Comparison of ENCODE assay signal across 1 cellular context in genomic region chr16:77211880-77212735, GRCh38.
A peak's percentile ranks its signal among the peaks of the same experiment; 100 is the strongest.
TF ChIP-seq lines count a peak whose summit lies in the region.

No MANE protein-coding gene starts in this region.

TF ChIP-seq in K562, 482 proteins besides CTCF, POLR2A, EP300 and RAD21 (continued from another document and continues in another):
- TF ChIP-seq ARID4B (CRISPR knock-in tag; IDR thresholded peaks at IDR 0.05) (peak; percentile 48; the same call in 1 of the 2 replicates), ATF1 (CRISPR knock-in tag; IDR thresholded peaks at IDR 0.05) (no peak), ATF1 (tag; IDR thresholded peaks at IDR 0.05) (no peak), NFIC (IDR thresholded peaks at IDR 0.05) (peak; percentile 47), FIP1L1 (IDR thresholded peaks at IDR 0.05; ENCODE audit: low read depth, low read length, poor library complexity, severe bottlenecking) (peak; percentile 44), KDM1A (IDR thresholded peaks at IDR 0.05) (peak in 1 of 2 experiments; percentile 75; a peak in 1 of 4 replicates), HNRNPL (IDR thresholded peaks at IDR 0.05; ENCODE audit: low read depth, low read length) (peak; percentile 57; the same call in 1 of the 2 replicates), GATAD2A (IDR thresholded peaks at IDR 0.05) (0 out of 2 replicates have a peak, but pooled peaks have one; percentile 3), RCOR1 (IDR thresholded peaks at IDR 0.05; ENCODE audit: borderline replicate concordance in 1 of 2, low read depth in 2 of 2, low read length in 2 of 2) (no peak), MYC (IDR thresholded peaks at IDR 0.05; ENCODE audit: low read depth, low read length) (0 out of 2 replicates have a peak, but pooled peaks have one; percentile 22), MYC (CRISPR knock-in tag; IDR thresholded peaks at IDR 0.05; ENCODE audit: borderline replicate concordance, low read depth) (no peak), CCNT2 (IDR thresholded peaks at IDR 0.05; ENCODE audit: borderline replicate concordance, extremely low read depth, insufficient read length, low read depth, low read length) (peak; percentile 41), PTRF (tag; IDR thresholded peaks at IDR 0.05) (no peak), ZNF785 (CRISPR knock-in tag; IDR thresholded peaks at IDR 0.05) (no peak), SMARCA4 (IDR thresholded peaks at IDR 0.05) (no peak), SREBF2 (CRISPR knock-in tag; IDR thresholded peaks at IDR 0.05) (no peak), HLTF (IDR thresholded peaks at IDR 0.05) (no peak), HSF4 (CRISPR knock-in tag; IDR thresholded peaks at IDR 0.05; ENCODE audit: borderline replicate concordance) (no peak), MYNN (IDR thresholded peaks at IDR 0.05) (no peak), MYNN (CRISPR knock-in tag; IDR thresholded peaks at IDR 0.05) (no peak), ZNF3 (CRISPR knock-in tag; IDR thresholded peaks at IDR 0.05) (no peak), TFAP4 (CRISPR knock-in tag; IDR thresholded peaks at IDR 0.05; ENCODE audit: borderline replicate concordance) (peak; percentile 41; the same call in 1 of the 2 replicates), SIX5 (IDR thresholded peaks at IDR 0.05; ENCODE audit: borderline replicate concordance in 1 of 2, insufficient read depth in 1 of 2, low read depth in 1 of 2, low read length in 2 of 2) (no peak), ZC3H8 (IDR thresholded peaks at IDR 0.05) (no peak), NCOA4 (IDR thresholded peaks at IDR 0.05; ENCODE audit: partially characterized antibody) (no peak), ARID1B (IDR thresholded peaks at IDR 0.05) (no peak), ZNF583 (CRISPR knock-in tag; IDR thresholded peaks at IDR 0.05) (no peak), HBP1 (CRISPR knock-in tag; IDR thresholded peaks at IDR 0.05) (no peak), ZBTB1 (CRISPR knock-in tag; IDR thresholded peaks at IDR 0.05; ENCODE audit: borderline replicate concordance, low read depth) (peak; percentile 23; the same call in 1 of the 2 replicates), HDGF (IDR thresholded peaks at IDR 0.05) (no peak), ZNF354B (CRISPR knock-in tag; IDR thresholded peaks at IDR 0.05) (no peak), BDP1 (IDR thresholded peaks at IDR 0.05; ENCODE audit: insufficient read depth, insufficient read length) (no peak), CBX5 (IDR thresholded peaks at IDR 0.05; ENCODE audit: borderline replicate concordance, low read depth) (no peak), ZFP36 (IDR thresholded peaks at IDR 0.05; ENCODE audit: low read depth, low read length, partially characterized antibody) (no peak), ZNF444 (CRISPR knock-in tag; IDR thresholded peaks at IDR 0.05) (peak; percentile 69; the same call in 1 of the 2 replicates), CCAR2 (IDR thresholded peaks at IDR 0.05; ENCODE audit: low read depth, low read length) (no peak), ZNF561 (CRISPR knock-in tag; conservative IDR thresholded peaks at IDR 0.05) (no peak), MTA3 (IDR thresholded peaks at IDR 0.05; ENCODE audit: borderline replicate concordance) (no peak), PHF20 (IDR thresholded peaks at IDR 0.05; ENCODE audit: partially characterized antibody) (no peak), ZKSCAN8 (CRISPR knock-in tag; IDR thresholded peaks at IDR 0.05) (no peak), ZNF263 (CRISPR knock-in tag; IDR thresholded peaks at IDR 0.05; ENCODE audit: borderline replicate concordance) (no peak), ILK (tag; IDR thresholded peaks at IDR 0.05; ENCODE audit: borderline replicate concordance, low read depth) (no peak), FOXA3 (CRISPR knock-in tag; conservative IDR thresholded peaks at IDR 0.05 in 1 of 2, IDR thresholded peaks at IDR 0.05 in 1 of 2) (0 out of 4 replicates have a peak, but pooled peaks of 1 of the 2 experiments have one; percentile 49), HNRNPK (IDR thresholded peaks at IDR 0.05; ENCODE audit: low read depth, low read length, poor library complexity, severe bottlenecking) (no peak), MEF2D (tag; conservative IDR thresholded peaks at IDR 0.05; ENCODE audit: low read depth) (no peak), MXI1 (IDR thresholded peaks at IDR 0.05; ENCODE audit: low read depth, low read length) (no peak), ZNF12 (CRISPR knock-in tag; IDR thresholded peaks at IDR 0.05) (no peak), NFIX (CRISPR knock-in tag; IDR thresholded peaks at IDR 0.05; ENCODE audit: low read depth) (no peak), ARNT (IDR thresholded peaks at IDR 0.05) (no peak), NR2C1 (IDR thresholded peaks at IDR 0.05) (no peak), NR2C1 (tag; IDR thresholded peaks at IDR 0.05) (no peak), JUN (IDR thresholded peaks at IDR 0.05; ENCODE audit: borderline replicate concordance, low read depth, low read length) (no peak), JUN (CRISPR knock-in tag; IDR thresholded peaks at IDR 0.05; ENCODE audit: borderline replicate concordance) (0 out of 2 replicates have a peak, but pooled peaks have one; percentile 26), TCF7 (IDR thresholded peaks at IDR 0.05; ENCODE audit: borderline replicate concordance) (no peak), WHSC1 (IDR thresholded peaks at IDR 0.05; ENCODE audit: low read length) (no peak), GATA2 (CRISPR knock-in tag; IDR thresholded peaks at IDR 0.05) (no peak), ZNF24 (IDR thresholded peaks at IDR 0.05) (peak; percentile 77; the same call in 1 of the 2 replicates), POLR3G (IDR thresholded peaks at IDR 0.05; ENCODE audit: extremely low read depth, insufficient read length, insufficient replicate concordance) (no peak), MYBL2 (IDR thresholded peaks at IDR 0.05; ENCODE audit: low read depth) (no peak), MYBL2 (CRISPR knock-in tag; IDR thresholded peaks at IDR 0.05; ENCODE audit: borderline replicate concordance) (no peak), ZNF133 (CRISPR knock-in tag; IDR thresholded peaks at IDR 0.05) (no peak), NFE2 (IDR thresholded peaks at IDR 0.05; ENCODE audit: low read depth) (no peak), PML (IDR thresholded peaks at IDR 0.05; ENCODE audit: low read length) (no peak)
- TF ChIP-seq, protein P1, sequence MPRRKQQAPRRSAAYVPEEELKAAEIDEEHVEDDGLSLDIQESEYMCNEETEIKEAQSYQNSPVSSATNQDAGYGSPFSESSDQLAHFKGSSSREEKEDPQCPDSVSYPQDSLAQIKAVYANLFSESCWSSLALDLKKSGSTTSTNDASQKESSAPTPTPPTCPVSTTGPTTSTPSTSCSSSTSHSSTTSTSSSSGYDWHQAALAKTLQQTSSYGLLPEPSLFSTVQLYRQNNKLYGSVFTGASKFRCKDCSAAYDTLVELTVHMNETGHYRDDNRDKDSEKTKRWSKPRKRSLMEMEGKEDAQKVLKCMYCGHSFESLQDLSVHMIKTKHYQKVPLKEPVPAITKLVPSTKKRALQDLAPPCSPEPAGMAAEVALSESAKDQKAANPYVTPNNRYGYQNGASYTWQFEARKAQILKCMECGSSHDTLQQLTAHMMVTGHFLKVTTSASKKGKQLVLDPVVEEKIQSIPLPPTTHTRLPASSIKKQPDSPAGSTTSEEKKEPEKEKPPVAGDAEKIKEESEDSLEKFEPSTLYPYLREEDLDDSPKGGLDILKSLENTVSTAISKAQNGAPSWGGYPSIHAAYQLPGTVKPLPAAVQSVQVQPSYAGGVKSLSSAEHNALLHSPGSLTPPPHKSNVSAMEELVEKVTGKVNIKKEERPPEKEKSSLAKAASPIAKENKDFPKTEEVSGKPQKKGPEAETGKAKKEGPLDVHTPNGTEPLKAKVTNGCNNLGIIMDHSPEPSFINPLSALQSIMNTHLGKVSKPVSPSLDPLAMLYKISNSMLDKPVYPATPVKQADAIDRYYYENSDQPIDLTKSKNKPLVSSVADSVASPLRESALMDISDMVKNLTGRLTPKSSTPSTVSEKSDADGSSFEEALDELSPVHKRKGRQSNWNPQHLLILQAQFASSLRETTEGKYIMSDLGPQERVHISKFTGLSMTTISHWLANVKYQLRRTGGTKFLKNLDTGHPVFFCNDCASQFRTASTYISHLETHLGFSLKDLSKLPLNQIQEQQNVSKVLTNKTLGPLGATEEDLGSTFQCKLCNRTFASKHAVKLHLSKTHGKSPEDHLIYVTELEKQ (CRISPR knock-in tag; IDR thresholded peaks at IDR 0.05), result no peak
- TF ChIP-seq, protein P2, sequence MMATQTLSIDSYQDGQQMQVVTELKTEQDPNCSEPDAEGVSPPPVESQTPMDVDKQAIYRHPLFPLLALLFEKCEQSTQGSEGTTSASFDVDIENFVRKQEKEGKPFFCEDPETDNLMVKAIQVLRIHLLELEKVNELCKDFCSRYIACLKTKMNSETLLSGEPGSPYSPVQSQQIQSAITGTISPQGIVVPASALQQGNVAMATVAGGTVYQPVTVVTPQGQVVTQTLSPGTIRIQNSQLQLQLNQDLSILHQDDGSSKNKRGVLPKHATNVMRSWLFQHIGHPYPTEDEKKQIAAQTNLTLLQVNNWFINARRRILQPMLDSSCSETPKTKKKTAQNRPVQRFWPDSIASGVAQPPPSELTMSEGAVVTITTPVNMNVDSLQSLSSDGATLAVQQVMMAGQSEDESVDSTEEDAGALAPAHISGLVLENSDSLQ (IDR thresholded peaks at IDR 0.05), result peak; percentile 51; the same call in 1 of the 2 replicates
- TF ChIP-seq, protein P3, sequence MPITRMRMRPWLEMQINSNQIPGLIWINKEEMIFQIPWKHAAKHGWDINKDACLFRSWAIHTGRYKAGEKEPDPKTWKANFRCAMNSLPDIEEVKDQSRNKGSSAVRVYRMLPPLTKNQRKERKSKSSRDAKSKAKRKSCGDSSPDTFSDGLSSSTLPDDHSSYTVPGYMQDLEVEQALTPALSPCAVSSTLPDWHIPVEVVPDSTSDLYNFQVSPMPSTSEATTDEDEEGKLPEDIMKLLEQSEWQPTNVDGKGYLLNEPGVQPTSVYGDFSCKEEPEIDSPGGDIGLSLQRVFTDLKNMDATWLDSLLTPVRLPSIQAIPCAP (CRISPR knock-in tag; IDR thresholded peaks at IDR 0.05; ENCODE audit: borderline replicate concordance), result no peak
- TF ChIP-seq, protein P4, sequence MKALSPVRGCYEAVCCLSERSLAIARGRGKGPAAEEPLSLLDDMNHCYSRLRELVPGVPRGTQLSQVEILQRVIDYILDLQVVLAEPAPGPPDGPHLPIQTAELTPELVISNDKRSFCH (CRISPR knock-in tag; IDR thresholded peaks at IDR 0.05), result no peak
- TF ChIP-seq, protein P4 (tag; IDR thresholded peaks at IDR 0.05), result no peak
